ENCODE assay signal across 30 cellular contexts in the genomic region with DNA sequence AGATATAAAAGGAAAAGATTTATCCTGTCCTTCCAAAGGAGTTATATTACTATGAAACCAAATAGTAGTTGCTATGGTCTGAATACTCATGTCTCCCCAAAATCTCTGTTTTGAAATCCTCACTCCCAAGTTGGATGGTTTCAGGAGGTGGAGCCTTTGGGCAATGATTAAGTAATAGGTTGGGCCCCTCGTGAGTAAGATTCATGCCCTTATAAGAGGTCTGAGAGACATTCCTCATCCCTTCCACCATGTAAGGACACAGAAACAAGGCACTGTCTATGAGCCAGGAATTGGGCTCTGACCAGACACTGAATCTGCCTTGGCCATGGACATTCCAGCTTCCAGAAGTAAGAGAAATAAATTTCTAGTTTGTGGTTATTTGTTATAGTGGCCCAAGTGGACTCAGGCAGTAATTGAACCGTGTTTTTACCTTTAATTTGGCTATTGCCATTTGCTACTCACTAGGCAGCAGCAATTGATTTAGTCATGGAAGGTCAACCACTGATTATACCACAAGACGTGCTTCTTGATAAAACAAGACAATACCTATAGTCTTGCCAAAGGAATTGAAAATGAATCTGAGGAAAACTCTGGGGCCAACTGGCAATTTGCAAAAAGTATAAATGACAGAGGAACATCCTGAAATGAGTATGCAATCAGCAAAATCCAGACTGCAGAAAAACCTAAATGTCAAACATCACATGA.
"Had no signal": no experiment of that assay in that cellular context is flagged by ENCODE, and none has a peak within 500 bp of the region (broad histone marks: within the 10 kb centered on the region; RNA-seq: fewer than 3 reads in every experiment).

No MANE protein-coding gene starts in this region.

- DNase-seq: activated CD4-positive, alpha-beta memory T cell treated with anti-CD3 and anti-CD28 coated beads, Interleukin-2, amount 10 ng/mL, durations not matched to agents 7 days and 5 days; activated CD4-positive, alpha-beta T cell treated with anti-CD3 and anti-CD28 coated beads for 1 hour; activated CD4-positive, alpha-beta T cell treated with anti-CD3 and anti-CD28 coated beads, Interleukin-2, amount 10 ng/mL, durations not matched to agents 7 days and 5 days; activated T-cell treated with anti-CD3 and anti-CD28 coated beads, Interleukin-2, amount 50 U/mL, for 4 hours; anterior cingulate cortex; cerebellar nuclear complex; effector memory CD8-positive, alpha-beta T cell; head of caudate nucleus; hippocampal formation; kidney; midbrain; naive thymus-derived CD4-positive, alpha-beta T cell; ovary; right lobe of liver; stimulated activated CD4-positive, alpha-beta T cell treated with anti-CD3 and anti-CD28 coated beads, Interleukin-12 subunit alpha, Interleukin-12 subunit beta, amount 100 ng/mL, for 4 hours; stimulated activated CD4-positive, alpha-beta T cell treated with anti-CD3 and anti-CD28 coated beads, Interleukin-4, amount 100 ng/mL, for 24 hours; stimulated activated naive CD8-positive, alpha-beta T cell treated with anti-CD3 and anti-CD28 coated beads, Interleukin-15, amount 100 ng/mL, for 72 hours; substantia nigra; T-helper 2 cell; upper lobe of left lung had no signal

- H3K4me1 Mint-ChIP-seq: activated CD4-positive, alpha-beta memory T cell treated with anti-CD3 and anti-CD28 coated beads, Interleukin-2, amount 10 ng/mL, durations not matched to agents 7 days and 5 days; activated CD4-positive, alpha-beta T cell treated with anti-CD3 and anti-CD28 coated beads, Interleukin-2, amount 10 ng/mL, durations not matched to agents 7 days and 5 days; activated naive CD4-positive, alpha-beta T cell treated with anti-CD3 and anti-CD28 coated beads, Interleukin-2, amount 50 U/mL, for 24 hours; memory B cell; naive thymus-derived CD4-positive, alpha-beta T cell; stimulated activated memory B cell treated with anti-CD40 and anti-IgM and Interleukin-4, amounts not matched to agents 10 μg/mL and 1 μg/mL and 100 μg/mL, for 72 hours; stimulated activated naive CD8-positive, alpha-beta T cell treated with anti-CD3 and anti-CD28 coated beads, Interleukin-15, amount 100 ng/mL, for 72 hours had no signal

- H3K36me3 Mint-ChIP-seq: activated naive CD4-positive, alpha-beta T cell treated with anti-CD3 and anti-CD28 coated beads, Interleukin-2, amount 50 U/mL, for 24 hours; memory B cell; naive thymus-derived CD4-positive, alpha-beta T cell; stimulated activated memory B cell treated with anti-CD40 and anti-IgM and Interleukin-4, amounts not matched to agents 10 μg/mL and 1 μg/mL and 100 μg/mL, for 72 hours had no signal

- H3K27me3 Mint-ChIP-seq: activated CD4-positive, alpha-beta memory T cell treated with anti-CD3 and anti-CD28 coated beads, Interleukin-2, amount 10 ng/mL, durations not matched to agents 7 days and 5 days; activated CD4-positive, alpha-beta T cell treated with anti-CD3 and anti-CD28 coated beads, Interleukin-2, amount 10 ng/mL, durations not matched to agents 7 days and 5 days; activated naive CD4-positive, alpha-beta T cell treated with anti-CD3 and anti-CD28 coated beads, Interleukin-2, amount 50 U/mL, for 24 hours; effector memory CD8-positive, alpha-beta T cell; memory B cell; naive thymus-derived CD4-positive, alpha-beta T cell; progenitor cell of endocrine pancreas; stimulated activated memory B cell treated with anti-CD40 and anti-IgM and Interleukin-4, amounts not matched to agents 10 μg/mL and 1 μg/mL and 100 μg/mL, for 72 hours; stimulated activated naive CD8-positive, alpha-beta T cell treated with anti-CD3 and anti-CD28 coated beads, Interleukin-15, amount 100 ng/mL, for 72 hours had no signal

- H3K4me3 Mint-ChIP-seq: activated CD4-positive, alpha-beta memory T cell treated with anti-CD3 and anti-CD28 coated beads, Interleukin-2, amount 10 ng/mL, durations not matched to agents 7 days and 5 days; activated CD4-positive, alpha-beta T cell treated with anti-CD3 and anti-CD28 coated beads, Interleukin-2, amount 10 ng/mL, durations not matched to agents 7 days and 5 days; activated naive CD4-positive, alpha-beta T cell treated with anti-CD3 and anti-CD28 coated beads, Interleukin-2, amount 50 U/mL, for 24 hours; activated T-cell treated with anti-CD3 and anti-CD28 coated beads, Interleukin-2, amount 50 U/mL, for 4 hours; effector memory CD8-positive, alpha-beta T cell; memory B cell; naive thymus-derived CD4-positive, alpha-beta T cell; stimulated activated memory B cell treated with anti-CD40 and anti-IgM and Interleukin-4, amounts not matched to agents 10 μg/mL and 1 μg/mL and 100 μg/mL, for 72 hours; stimulated activated naive CD8-positive, alpha-beta T cell treated with anti-CD3 and anti-CD28 coated beads, Interleukin-15, amount 100 ng/mL, for 72 hours; WTC11 had no signal

- H3K27me3 ChIP-seq: cardiac muscle cell, ovary, right lobe of liver, upper lobe of left lung, vagina had no signal

- H3K9me3 ChIP-seq: ovary, right lobe of liver, upper lobe of left lung, vagina had no signal

- H3K36me3 ChIP-seq: cardiac muscle cell, ovary, right lobe of liver, upper lobe of left lung, vagina had no signal

- ATAC-seq: activated T-cell treated with anti-CD3 and anti-CD28 coated beads, Interleukin-2, amount 50 U/mL, for 4 hours; effector memory CD8-positive, alpha-beta T cell; naive thymus-derived CD4-positive, alpha-beta T cell; right lobe of liver; stimulated activated memory B cell treated with anti-CD40 and anti-IgM and Interleukin-4, amounts not matched to agents 10 μg/mL and 1 μg/mL and 100 μg/mL, for 72 hours; stimulated activated naive CD8-positive, alpha-beta T cell treated with anti-CD3 and anti-CD28 coated beads, Interleukin-15, amount 100 ng/mL, for 72 hours; WTC11 had no signal

- H3K27ac Mint-ChIP-seq: activated CD4-positive, alpha-beta memory T cell treated with anti-CD3 and anti-CD28 coated beads, Interleukin-2, amount 10 ng/mL, durations not matched to agents 7 days and 5 days; activated CD4-positive, alpha-beta T cell treated with anti-CD3 and anti-CD28 coated beads, Interleukin-2, amount 10 ng/mL, durations not matched to agents 7 days and 5 days; activated naive CD4-positive, alpha-beta T cell treated with anti-CD3 and anti-CD28 coated beads, Interleukin-2, amount 50 U/mL, for 24 hours; activated T-helper 2 cell treated with anti-CD3 and anti-CD28 coated beads, Interferon-gamma antibody, Interleukin-2, Interleukin-4, amounts not matched to agents 10 μg/mL and 5 μg/mL and 100 μg/mL, durations not matched to agents 14 hours and 24 hours and 36 hours; effector memory CD8-positive, alpha-beta T cell; memory B cell; naive thymus-derived CD4-positive, alpha-beta T cell; progenitor cell of endocrine pancreas; stimulated activated memory B cell treated with anti-CD40 and anti-IgM and Interleukin-4, amounts not matched to agents 10 μg/mL and 1 μg/mL and 100 μg/mL, for 72 hours; stimulated activated naive CD8-positive, alpha-beta T cell treated with anti-CD3 and anti-CD28 coated beads, Interleukin-15, amount 100 ng/mL, for 72 hours; WTC11 had no signal

- H3K9me3 Mint-ChIP-seq: activated CD4-positive, alpha-beta memory T cell treated with anti-CD3 and anti-CD28 coated beads, Interleukin-2, amount 10 ng/mL, durations not matched to agents 7 days and 5 days; activated CD4-positive, alpha-beta T cell treated with anti-CD3 and anti-CD28 coated beads, Interleukin-2, amount 10 ng/mL, durations not matched to agents 7 days and 5 days; activated naive CD4-positive, alpha-beta T cell treated with anti-CD3 and anti-CD28 coated beads, Interleukin-2, amount 50 U/mL, for 24 hours; activated T-helper 2 cell treated with anti-CD3 and anti-CD28 coated beads, Interferon-gamma antibody, Interleukin-2, Interleukin-4, amounts not matched to agents 10 μg/mL and 5 μg/mL and 100 μg/mL, durations not matched to agents 14 hours and 24 hours and 36 hours; effector memory CD8-positive, alpha-beta T cell; memory B cell; stimulated activated memory B cell treated with anti-CD40 and anti-IgM and Interleukin-4, amounts not matched to agents 10 μg/mL and 1 μg/mL and 100 μg/mL, for 72 hours; stimulated activated naive CD8-positive, alpha-beta T cell treated with anti-CD3 and anti-CD28 coated beads, Interleukin-15, amount 100 ng/mL, for 72 hours had no signal

- H3K4me1 ChIP-seq: right lobe of liver, upper lobe of left lung, vagina had no signal

- H3K27ac ChIP-seq: cardiac muscle cell, coronary artery, ovary, right lobe of liver, skin epidermis, upper lobe of left lung, vagina had no signal

- H3K4me3 ChIP-seq: cardiac muscle cell, coronary artery, ovary, right lobe of liver, skin epidermis, upper lobe of left lung, vagina had no signal
